ENCODE assay signal across 17 cellular contexts in genomic region chr2:127662937-127663565, GRCh38. TPM values are rescaled to one million over a fixed set of nuclear protein-coding genes. Genes with fewer than 3 reads are reported as not detected.
DNase-seq lines count a peak whose midpoint lies in the region; ATAC-seq and TF ChIP-seq lines count a peak whose summit lies in the region.
"Had no signal": no experiment of that assay in that cellular context is flagged by ENCODE, and none has a peak within 500 bp of the region (broad histone marks: within the 10 kb centered on the region; RNA-seq: fewer than 3 reads in every experiment).

No MANE protein-coding gene starts in this region.

- no peak for TF ChIP-seq CTCF in endodermal cell (conservative IDR thresholded peaks at IDR 0.05)
- no peak for TF ChIP-seq CTCF in osteoblast (IDR thresholded peaks at IDR 0.05; ENCODE audit: extremely low read depth, low read depth, low read length)
- no peak for TF ChIP-seq CTCF in upper lobe of left lung (IDR thresholded peaks at IDR 0.05)

- 88 to 91% methylated on average over 9 of the region's 9 CpGs for WGBS in endodermal cell (ENCODE audit: insufficient coverage in 1 of 2, insufficient read length in 1 of 2), 2 experiments
- WGBS in upper lobe of left lung, 2 donors = 61 to 83% methylated on average over 8 to 9 of the region's 9 CpGs

- H3K27me3 ChIP-seq in endodermal cell (ENCODE audit: control insufficient read depth, insufficient read depth, low read length, poor library complexity, severe bottlenecking) (peaks cover 17% of the 10 kb centered on the region), osteoblast (ENCODE audit: insufficient read depth, low read length) (peaks cover 49% of the 10 kb centered on the region), upper lobe of left lung (peaks cover 0 to 6% (median under 1%) of the 10 kb centered on the region in 4 donors)
- H3K27me3 ChIP-seq: breast epithelium had no signal

- peaks cover 6% of the 10 kb centered on the region for H3K9me3 ChIP-seq in endodermal cell (ENCODE audit: control insufficient read depth, low read length)
- H3K9me3 ChIP-seq in osteoblast (ENCODE audit: low read depth, low read length) = no peaks in the 10 kb centered on the region
- H3K9me3 ChIP-seq in upper lobe of left lung = no peaks in the 10 kb centered on the region
- H3K9me3 ChIP-seq: BE2C, breast epithelium had no signal

- peaks cover 20% of the 10 kb centered on the region for H3K4me1 Mint-ChIP-seq in endodermal cell
- H3K4me1 Mint-ChIP-seq: T-helper 17 cell had no signal

- H3K36me3 Mint-ChIP-seq in endodermal cell (ENCODE audit: low read depth) = peaks cover 4% of the 10 kb centered on the region
- H3K36me3 Mint-ChIP-seq: activated naive CD4-positive, alpha-beta T cell treated with anti-CD3 and anti-CD28 coated beads, Interleukin-2, amount 50 U/mL, for 72 hours; memory B cell had no signal

- H3K27me3 Mint-ChIP-seq in endodermal cell (ENCODE audit: insufficient read depth) = peaks cover 37% of the 10 kb centered on the region

- H3K79me2 ChIP-seq in osteoblast (ENCODE audit: insufficient read depth, low read length) = no peaks in the 10 kb centered on the region

- peaks cover 4% of the 10 kb centered on the region for H4K20me1 ChIP-seq in osteoblast (ENCODE audit: insufficient read depth, low read length)

- H3K4me3 ChIP-seq in endodermal cell (ENCODE audit: low read length) (no peak overlapping the region), osteoblast (ENCODE audit: insufficient read depth, low read length) (no peak overlapping the region), upper lobe of left lung (peak overlapping the region in 3 of 4 donors; percentile 33 to 47 (median 45))

- no peak overlapping the region for H3K27ac Mint-ChIP-seq in endodermal cell
- H3K27ac Mint-ChIP-seq: activated naive CD4-positive, alpha-beta T cell treated with anti-CD3 and anti-CD28 coated beads, Interleukin-2, amount 50 U/mL, for 72 hours; memory B cell; T-helper 17 cell had no signal

- no peak for TF ChIP-seq EP300 in upper lobe of left lung (IDR thresholded peaks at IDR 0.05)

- H3K4me1 ChIP-seq in endodermal cell (ENCODE audit: control insufficient read depth, insufficient read depth, low read length) (peaks cover 6% of the 10 kb centered on the region), osteoblast (ENCODE audit: insufficient read depth, low read length) (no peaks in the 10 kb centered on the region), upper lobe of left lung (peaks cover 40 to 73% (median 54%) of the 10 kb centered on the region in 4 donors)
- H3K4me1 ChIP-seq: BE2C had no signal

- ATAC-seq in left ventricle myocardium superior (peak; percentile 30), upper lobe of left lung (ENCODE audit: low FRiP score in 2 of 2) (no peak), HG02973 (IDR thresholded peaks at IDR 0.05; ENCODE audit: unreplicated experiment) (no peak)
- ATAC-seq: activated naive CD4-positive, alpha-beta T cell treated with anti-CD3 and anti-CD28 coated beads, Interleukin-2, amount 50 U/mL, for 72 hours; T-helper 17 cell had no signal

- no peak overlapping the region for H2AFZ ChIP-seq in osteoblast (ENCODE audit: low read length)

- H3K27ac ChIP-seq in endodermal cell (ENCODE audit: low read depth, low read length) (no peak overlapping the region), osteoblast (ENCODE audit: low read depth, low read length) (no peak overlapping the region), upper lobe of left lung (peak overlapping the region; percentile 81 to 89 (median 86))

- H3K9me3 Mint-ChIP-seq in endodermal cell = peaks cover 4% of the 10 kb centered on the region
- H3K9me3 Mint-ChIP-seq: activated naive CD4-positive, alpha-beta T cell treated with anti-CD3 and anti-CD28 coated beads, Interleukin-2, amount 50 U/mL, for 72 hours; memory B cell had no signal

- H3K9ac ChIP-seq in endodermal cell (ENCODE audit: extremely low read depth, low read length, poor library complexity, severe bottlenecking) = no peak overlapping the region

- TF ChIP-seq POLR2A in upper lobe of left lung (IDR thresholded peaks at IDR 0.05) = no peak

- H3K4me3 Mint-ChIP-seq in endodermal cell = peak overlapping the region; percentile 51
- H3K4me3 Mint-ChIP-seq: memory B cell, T-helper 17 cell had no signal

- DNase-seq in endodermal cell = peak; percentile 53
- DNase-seq in left ventricle myocardium superior = peak; percentile 47
- DNase-seq in osteoblast (ENCODE audit: insufficient read length, low spot score, missing footprints) = peak; percentile 90
- peak; percentile 17 to 60 for DNase-seq in upper lobe of left lung
- DNase-seq in OCI-M1 (lab: John Stamatoyannopoulos, UW) = no peak
- no peak for DNase-seq in NOMO-1 (lab: John Stamatoyannopoulos, UW; ENCODE audit: unreplicated experiment in 2 of 2)
- DNase-seq: activated CD4-positive, alpha-beta T cell treated with anti-CD3 and anti-CD28 coated beads for 1 hour; BE2C; NCI-H2081 treated with DMSO at 0.1 percent for 48 hours; NCI-H748 treated with DMSO at 0.1 percent for 48 hours; RPMI8226 had no signal

- intact Hi-C loops in left ventricle myocardium superior (cut with micrococcal nuclease) = no loop called here

- H3K4me2 ChIP-seq in osteoblast (ENCODE audit: insufficient read depth, low read length) = no peak overlapping the region

- H3K36me3 ChIP-seq in endodermal cell (ENCODE audit: control insufficient read depth, insufficient read depth, low read length) (peaks cover 5% of the 10 kb centered on the region), osteoblast (ENCODE audit: insufficient read depth, low read length) (no peaks in the 10 kb centered on the region), upper lobe of left lung (peaks cover 0 to 15% (median 0%) of the 10 kb centered on the region in 4 donors)
- H3K36me3 ChIP-seq: BE2C, breast epithelium had no signal

RNA-seq across cellular contexts. Expression of gene LIMS2, which starts 12.3 kb away (rescaled TPM):
- total RNA-seq in endodermal cell (1 to 10 TPM; 3.9 to 9.8 TPM), left ventricle myocardium superior (274 TPM), osteoblast (11.2 and 14.8 TPM in 2 replicates), upper lobe of left lung (100 to 1,000 TPM in 4 of 6 donors, 10 to 100 TPM in 2; 33.6 to 169 (median 109) TPM)
- polyA plus RNA-seq in endodermal cell (2013, experiment 1 of 2) = 4.8 TPM
- 4.8 TPM for polyA plus RNA-seq in endodermal cell (2013, experiment 2 of 2)

RNA-seq across cellular contexts. Expression of gene GPR17, which starts 17.1 kb away (rescaled TPM):
- total RNA-seq in endodermal cell = under 1 TPM in 1 of 2 donors, not detected in 1; 0.24 TPM
- 5.0 TPM for polyA plus RNA-seq in endodermal cell (2013, experiment 1 of 2)
- polyA plus RNA-seq in endodermal cell (2013, experiment 2 of 2) = 4.8 TPM
- 0.25 TPM for total RNA-seq in left ventricle myocardium superior
- total RNA-seq in osteoblast = not detected in 2 replicates
- total RNA-seq in upper lobe of left lung = under 1 TPM in 3 of 6 donors, not detected in 3; 0.17 to 0.46 (median 0.24) TPM
- total RNA-seq: activated naive CD4-positive, alpha-beta T cell treated with anti-CD3 and anti-CD28 coated beads, Interleukin-2, amount 50 U/mL, for 72 hours; breast epithelium; fibroblast of villous mesenchyme; T-helper 17 cell had no signal

RNA-seq across cellular contexts. Expression of gene SFT2D3, which starts 38.2 kb away (rescaled TPM):
- total RNA-seq in endodermal cell = 10 to 100 TPM in 1 of 2 donors, 1 to 10 TPM in 1; 5.5 to 10.1 TPM
- polyA plus RNA-seq in endodermal cell (2013, experiment 1 of 2) = 16.1 TPM
- polyA plus RNA-seq in endodermal cell (2013, experiment 2 of 2) = 14.3 TPM
- 3.1 TPM for total RNA-seq in left ventricle myocardium superior
- total RNA-seq in osteoblast = 5.8 and 6.5 TPM in 2 replicates
- 10 to 100 TPM in 2 of 6 donors, 1 to 10 TPM in 4; 6.4 to 13.1 (median 9.1) TPM for total RNA-seq in upper lobe of left lung

Comparison
In these comparisons a context has a peak if more than half of its experiments do, and no peak if none do; other contexts are left out.
1. DNase-seq: peak in endodermal cell (single experiment), left ventricle myocardium superior (single experiment), osteoblast (single experiment) and upper lobe of left lung (2 of 2); none in OCI-M1 (single experiment) and NOMO-1 (0 of 2).
2. H3K27ac ChIP-seq: peak in upper lobe of left lung (4 of 4); none in endodermal cell (single experiment) and osteoblast (single experiment).
3. H3K4me3 ChIP-seq: peak in upper lobe of left lung (3 of 4); none in endodermal cell (single experiment) and osteoblast (single experiment).